In the genomic region with DNA sequence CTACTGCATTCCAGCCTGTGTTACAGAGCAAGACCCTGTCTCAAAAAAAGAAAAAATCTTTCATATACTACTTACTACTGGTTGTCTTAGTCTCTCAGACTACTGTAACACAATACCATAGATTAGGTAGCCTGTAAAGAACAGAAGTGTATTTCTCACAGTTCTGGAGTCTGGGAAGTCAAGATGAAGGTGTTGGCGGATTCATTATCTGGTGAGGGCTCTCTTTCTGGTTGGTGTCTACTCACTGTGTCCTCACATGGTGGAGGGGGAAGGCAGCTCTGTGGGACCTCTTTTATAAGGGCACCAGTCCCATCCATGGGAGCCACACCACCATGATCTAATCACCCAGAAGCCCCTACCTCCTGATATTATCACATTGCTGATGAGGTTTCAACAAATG, we compare ENCODE assay signal across 1 cellular context.
TF ChIP-seq lines count a peak whose summit lies in the region.

No MANE protein-coding gene starts in this region.

TF ChIP-seq in GM23338, 12 proteins besides CTCF, POLR2A, EP300 and RAD21 (continued from another document):
- TF ChIP-seq NANOG (IDR thresholded peaks at IDR 0.05; ENCODE audit: borderline replicate concordance): no peak
- TF ChIP-seq STAT1 (IDR thresholded peaks at IDR 0.05; ENCODE audit: unreplicated experiment): no peak
